Comparison of ENCODE assay signal across 1 cellular context in the genomic region with DNA sequence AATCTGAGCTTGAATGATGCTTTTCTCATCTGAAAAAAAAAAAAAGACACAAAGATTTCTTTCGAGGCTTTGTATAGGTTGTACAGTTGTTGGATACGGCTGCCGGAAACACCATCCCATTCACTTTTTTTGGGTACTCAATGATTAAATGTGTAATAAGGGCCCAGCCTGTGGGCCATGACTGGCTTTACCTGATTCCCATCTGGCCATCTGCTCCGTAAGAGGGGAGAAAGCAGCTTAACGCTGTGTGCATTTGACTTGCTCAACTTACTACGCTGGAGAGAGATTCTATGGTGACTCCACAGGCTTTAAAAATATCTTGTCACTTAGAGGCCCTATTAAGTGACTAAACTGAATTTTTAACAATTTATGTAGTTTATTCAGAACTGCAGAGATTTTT.
TF ChIP-seq lines count a peak whose summit lies in the region.

No MANE protein-coding gene starts in this region.

TF ChIP-seq in endothelial cell of umbilical vein, 7 proteins besides CTCF, POLR2A, EP300 and RAD21 (continued from another document):
- TF ChIP-seq EZH2 (IDR thresholded peaks at IDR 0.05; ENCODE audit: borderline replicate concordance, low read depth, low read length, severe bottlenecking) (no peak), POLR2AphosphoS5 (IDR thresholded peaks at IDR 0.05; ENCODE audit: insufficient read depth, low read depth, low read length) (no peak), FOS (IDR thresholded peaks at IDR 0.05; ENCODE audit: borderline replicate concordance, insufficient read depth, low read length) (no peak), MYC (IDR thresholded peaks at IDR 0.05; ENCODE audit: low read depth, low read length) (no peak), GATA2 (IDR thresholded peaks at IDR 0.05; ENCODE audit: insufficient read depth, insufficient read length, low read depth, low read length) (no peak)
- TF ChIP-seq, protein P1, sequence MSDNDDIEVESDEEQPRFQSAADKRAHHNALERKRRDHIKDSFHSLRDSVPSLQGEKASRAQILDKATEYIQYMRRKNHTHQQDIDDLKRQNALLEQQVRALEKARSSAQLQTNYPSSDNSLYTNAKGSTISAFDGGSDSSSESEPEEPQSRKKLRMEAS (IDR thresholded peaks at IDR 0.05; ENCODE audit: insufficient read depth, insufficient read length) = no peak
